10 cellular contexts compared by ENCODE assay signal in genomic region chr13:73943137-73943964, GRCh38.
A peak's percentile ranks its signal among the peaks of the same experiment; 100 is the strongest.
DNase-seq lines count a peak whose midpoint lies in the region; ATAC-seq and TF ChIP-seq lines count a peak whose summit lies in the region.
"Had no signal": no experiment of that assay in that cellular context is flagged by ENCODE, and none has a peak within 500 bp of the region (broad histone marks: within the 10 kb centered on the region; RNA-seq: fewer than 3 reads in every experiment).

No MANE protein-coding gene starts in this region.

- DNase-seq in GM20000 (ENCODE audit: low spot score) (peak; percentile 38), immature natural killer cell (peak; percentile 23 to 56 (median 43)), NCI-H510A treated with DMSO at 0.1 percent for 48 hours (lab: John Stamatoyannopoulos, UW) (no peak), dorsolateral prefrontal cortex (no peak), HUDEP-2 (lab: John Stamatoyannopoulos, UW; ENCODE audit: unreplicated experiment in 76 of 76) (no peak), globus pallidus (ENCODE audit: low spot score) (no peak)
- DNase-seq: psoas muscle had no signal

- H3K27ac Mint-ChIP-seq in immature natural killer cell: peak overlapping the region; percentile 69 to 90 (median 79)

- peaks cover 86 to 97% of the 10 kb centered on the region in 2 donors for H3K4me1 Mint-ChIP-seq in immature natural killer cell

- intact Hi-C loops in dorsolateral prefrontal cortex (cut with DNase I): no loop called here

- H3K36me3 Mint-ChIP-seq in immature natural killer cell: peaks cover 8 to 17% (median 12%) of the 10 kb centered on the region in 3 donors

- peak; percentile 86 for ATAC-seq in GM18511 (IDR thresholded peaks at IDR 0.05; ENCODE audit: unreplicated experiment)
- peak; percentile 94 for ATAC-seq in HG03442 (IDR thresholded peaks at IDR 0.05; ENCODE audit: unreplicated experiment)

- TF ChIP-seq CTCF in GM20000 (IDR thresholded peaks at IDR 0.05; ENCODE audit: extremely low read depth, missing control alignments) (no peak), dorsolateral prefrontal cortex (IDR thresholded peaks at IDR 0.05 in 54 of 56, conservative IDR thresholded peaks at IDR 0.05 in 2 of 56; ENCODE audit: low read depth in 1 of 56, partially characterized antibody in 56 of 56) (no peak)

- peak overlapping the region; percentile 7 to 62 (median 37) for H3K4me3 Mint-ChIP-seq in immature natural killer cell

- H3K27me3 Mint-ChIP-seq in immature natural killer cell (ENCODE audit: low read depth in 3 of 3): no peaks in the 10 kb centered on the region

- H3K9me3 Mint-ChIP-seq in immature natural killer cell: no peaks in the 10 kb centered on the region

- no peaks in the 10 kb centered on the region for H3K27me3 ChIP-seq in dorsolateral prefrontal cortex
- H3K27me3 ChIP-seq: ascending aorta had no signal

- no peak overlapping the region for H3K4me3 ChIP-seq in dorsolateral prefrontal cortex
- H3K4me3 ChIP-seq: ascending aorta, psoas muscle had no signal

- H3K27ac ChIP-seq in dorsolateral prefrontal cortex: no peak overlapping the region
- H3K27ac ChIP-seq: ascending aorta, psoas muscle had no signal

Comparison
In these comparisons a context has a peak if more than half of its experiments do, and no peak if none do; other contexts are left out.
1. DNase-seq: peak in GM20000 (single experiment) and immature natural killer cell (3 of 3); none in NCI-H510A treated with DMSO at 0.1 percent for 48 hours (single experiment), dorsolateral prefrontal cortex (0 of 10), HUDEP-2 (0 of 76) and globus pallidus (single experiment).